In the genomic region with DNA sequence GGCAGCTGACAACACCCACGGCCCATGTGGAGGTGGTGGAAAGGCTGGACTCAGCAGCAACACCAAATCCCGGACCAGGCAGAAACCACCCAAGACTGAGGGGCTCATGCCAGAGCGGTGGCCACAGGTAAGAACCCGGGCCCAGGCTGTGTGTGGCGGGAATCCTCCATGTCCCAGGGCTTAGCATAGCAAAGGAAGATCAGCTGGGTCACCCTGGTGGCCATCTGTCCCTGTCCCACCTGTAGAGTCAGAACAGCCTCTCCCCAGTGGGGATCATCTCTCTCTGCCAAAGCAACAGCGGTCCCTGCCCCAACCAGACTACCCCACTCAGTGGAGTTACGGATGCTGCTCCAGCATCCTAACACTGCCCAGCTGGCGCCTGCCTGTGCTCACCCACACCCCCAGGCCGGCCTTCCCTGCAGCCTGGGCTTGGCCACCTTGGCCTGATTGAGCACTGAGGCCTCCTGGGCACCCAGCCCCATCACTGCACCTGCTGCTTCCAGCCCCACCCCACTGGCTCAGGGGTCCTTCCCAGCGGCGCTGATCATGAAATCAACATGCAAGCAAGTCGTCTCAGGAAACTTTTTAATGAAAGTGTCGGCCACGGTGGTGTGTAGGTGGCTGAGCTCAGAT, we compare ENCODE assay signal across 12 cellular contexts. TPM values are rescaled to one million over a fixed set of nuclear protein-coding genes. Genes with fewer than 3 reads are reported as not detected.
DNase-seq lines count a peak whose midpoint lies in the region; TF ChIP-seq lines count a peak whose summit lies in the region.
"Not testable (repeated sequence)": the region's sequence is repeated elsewhere in the genome, so short reads cannot be mapped to it uniquely, and the experiment has no call there.
"Had no signal": no experiment of that assay in that cellular context is flagged by ENCODE, and none has a peak within 500 bp of the region (broad histone marks: within the 10 kb centered on the region; RNA-seq: fewer than 3 reads in every experiment).

No MANE protein-coding gene starts in this region.

- not testable (repeated sequence) for H3K27me3 ChIP-seq in WERI-Rb-1 (ENCODE audit: insufficient read depth, low read depth, severe bottlenecking)

- POLR2A ChIA-PET in HEK293 (lab: Yijun Ruan, JAX) = not testable (repeated sequence)

- not testable (repeated sequence) for TF ChIP-seq CTCF in HEK293 (tag by site-specific recombination; IDR thresholded peaks at IDR 0.05); WERI-Rb-1 (IDR thresholded peaks at IDR 0.05; ENCODE audit: low read depth, low read length)

- H3K36me3 ChIP-seq in HEK293 (ENCODE audit: control insufficient read depth in 2 of 2, insufficient read depth in 1 of 2, low read length in 2 of 2); WERI-Rb-1: not testable (repeated sequence)

- DNase-seq in ELF-1 (ENCODE audit: low read depth, low spot score) = peak; percentile 5
- peak; percentile 17 to 58 for DNase-seq in NCI-H524 (lab: John Stamatoyannopoulos, UW)
- peak; percentile 56 for DNase-seq in WERI-Rb-1
- DNase-seq in cerebellar cortex (ENCODE audit: low spot score) = peak; percentile 44
- DNase-seq in cardiac septum (ENCODE audit: low spot score) = peak; percentile 38
- peak; percentile 59 for DNase-seq in mesenteric fat pad (ENCODE audit: low spot score)

- H3K4me3 ChIP-seq in HEK293 (ENCODE audit: low read depth, low read length); WERI-Rb-1 (ENCODE audit: low read depth, low read length): not testable (repeated sequence)

- H3K9me3 ChIP-seq in HEK293 (ENCODE audit: control insufficient read depth, insufficient read depth, low read depth, low read length); WERI-Rb-1 (ENCODE audit: severe bottlenecking): not testable (repeated sequence)

- H3K27ac ChIP-seq in HEK293 (ENCODE audit: extremely low read depth, low read depth, low read length); WERI-Rb-1: not testable (repeated sequence)

- intact Hi-C loops in cardiac septum (cut with DNase I) = not testable (repeated sequence)

- not testable (repeated sequence) for H3K4me1 ChIP-seq in HEK293 (ENCODE audit: control insufficient read depth, insufficient read depth, low read length)

- CTCF ChIA-PET in HEK293 (lab: Yijun Ruan, JAX) = interaction anchor here (0.5 to 0.7 kb wide), 2 partner anchors 524 to 924 kb away, joined by 3 read pairs; no protein-coding TSS in a partner anchor

TF ChIP-seq in HEK293, 187 proteins besides CTCF, POLR2A, EP300 and RAD21:
- TF ChIP-seq SCRT2 (tag by site-specific recombination; IDR thresholded peaks at IDR 0.05) = peak; percentile 39; the same call in 1 of the 2 replicates

RNA-seq across cellular contexts. Expression of gene GGTLC1, which starts 5.5 kb away (rescaled TPM):
- total RNA-seq in cardiac septum (not detected), mesenteric fat pad (not detected)
- total RNA-seq: A172; B cell; Calu3; CD4-positive, alpha-beta T cell; CD8-positive, alpha-beta T cell had no signal

Comparison
In these comparisons a context has a peak if more than half of its experiments do, and no peak if none do; other contexts are left out.
1. DNase-seq: peak in every context shown above with its lines; median percentile 59 in mesenteric fat pad; 56 in WERI-Rb-1; 44 in cerebellar cortex; 38 in cardiac septum; 38 in NCI-H524; 5 in ELF-1.